18 cellular contexts compared by ENCODE assay signal in the genomic region with DNA sequence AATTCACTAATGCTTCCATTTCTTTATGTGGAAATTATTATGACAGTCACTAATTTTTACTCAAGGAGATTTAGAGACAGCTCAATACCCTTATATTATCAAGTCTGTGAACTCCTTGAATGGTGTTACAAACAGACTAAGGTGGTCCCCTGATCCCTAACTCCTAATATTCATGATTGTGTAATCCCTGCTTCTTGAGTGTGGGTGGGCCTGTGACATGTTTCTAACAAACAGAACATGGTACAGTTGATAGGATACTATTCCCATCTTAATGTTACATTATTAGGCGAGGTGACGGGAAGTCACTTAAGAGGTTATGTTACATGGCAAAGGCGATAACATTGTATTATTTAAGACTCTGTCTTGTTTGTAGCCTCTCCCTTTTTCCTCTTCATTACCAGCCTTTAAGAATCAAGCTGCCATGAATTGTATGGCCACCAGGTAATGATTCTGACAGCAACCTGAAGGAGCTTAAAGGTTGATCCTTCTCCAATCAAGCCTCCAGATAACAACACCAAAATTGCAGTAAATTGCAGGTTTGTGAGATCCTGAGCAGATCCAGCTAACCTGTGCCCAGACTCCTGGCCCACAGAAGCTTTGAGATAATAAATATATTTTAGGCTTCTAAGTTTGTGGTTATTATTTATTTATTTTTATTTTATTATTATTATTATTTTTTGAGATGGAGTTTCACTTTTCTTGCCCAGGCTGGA. TPM values are rescaled to one million over a fixed set of nuclear protein-coding genes. Genes with fewer than 3 reads are reported as not detected.
A peak's percentile ranks its signal among the peaks of the same experiment; 100 is the strongest.
DNase-seq lines count a peak whose midpoint lies in the region; ATAC-seq and TF ChIP-seq lines count a peak whose summit lies in the region.
"Had no signal": no experiment of that assay in that cellular context is flagged by ENCODE, and none has a peak within 500 bp of the region (broad histone marks: within the 10 kb centered on the region; RNA-seq: fewer than 3 reads in every experiment).

No MANE protein-coding gene starts in this region.

- 98 to 100% methylated on average over 3 of the region's 3 CpGs for WGBS in endodermal cell (ENCODE audit: insufficient coverage in 1 of 2, insufficient read length in 1 of 2), 2 experiments

- CTCF ChIA-PET in activated CD4-positive, alpha-beta memory T cell treated with anti-CD3 and anti-CD28 coated beads, Interleukin-2, amount 10 ng/mL, durations not matched to agents 7 days and 5 days (lab: Charles Lee): interaction anchor here (0.9 to 7.7 kb wide), 3 partner anchors 10 to 105 kb away, joined by 3 to 50 read pairs (median 6); a partner anchor contains a TSS

- H3K27ac ChIP-seq in endodermal cell (ENCODE audit: low read depth, low read length): no peak overlapping the region
- H3K27ac ChIP-seq: pancreas had no signal

- peak; percentile 30 for TF ChIP-seq CTCF in endodermal cell (conservative IDR thresholded peaks at IDR 0.05)

- H3K4me1 Mint-ChIP-seq in stimulated activated naive CD8-positive, alpha-beta T cell treated with anti-CD3 and anti-CD28 coated beads, Interleukin-15, Interleukin-2, amounts not matched to agents 100 ng/mL and 50 ng/mL, for 24 hours (ENCODE audit: low read depth): peaks cover 89% of the 10 kb centered on the region
- peaks cover 71% of the 10 kb centered on the region for H3K4me1 Mint-ChIP-seq in activated CD4-positive, alpha-beta memory T cell treated with anti-CD3 and anti-CD28 coated beads, Interleukin-2, amount 10 ng/mL, durations not matched to agents 7 days and 5 days
- H3K4me1 Mint-ChIP-seq in endodermal cell: no peaks in the 10 kb centered on the region

- no peaks in the 10 kb centered on the region for H3K4me1 ChIP-seq in endodermal cell (ENCODE audit: control insufficient read depth, insufficient read depth, low read length)

- H3K9ac ChIP-seq in endodermal cell (ENCODE audit: extremely low read depth, low read length, poor library complexity, severe bottlenecking): no peak overlapping the region

- ATAC-seq in stimulated activated naive CD8-positive, alpha-beta T cell treated with anti-CD3 and anti-CD28 coated beads, Interleukin-15, Interleukin-2, amounts not matched to agents 100 U/mL and 50 U/mL, for 24 hours: no peak
- no peak for ATAC-seq in GM19023 (IDR thresholded peaks at IDR 0.05; ENCODE audit: unreplicated experiment)
- ATAC-seq: pancreas, sciatic nerve had no signal

- H3K9me3 ChIP-seq in endodermal cell (ENCODE audit: control insufficient read depth, low read length): no peaks in the 10 kb centered on the region
- H3K9me3 ChIP-seq: pancreas had no signal

- no peak overlapping the region for H3K4me3 ChIP-seq in endodermal cell (ENCODE audit: low read length)
- H3K4me3 ChIP-seq: pancreas had no signal

- POLR2A ChIA-PET in activated CD4-positive, alpha-beta memory T cell treated with anti-CD3 and anti-CD28 coated beads, Interleukin-2, amount 10 ng/mL, durations not matched to agents 7 days and 5 days (lab: Charles Lee): interaction anchor here (0.9 to 8.4 kb wide), 6 partner anchors 7 to 84 kb away, joined by 3 to 380 read pairs (median 18); a partner anchor contains a TSS

- no peak overlapping the region for H3K4me3 Mint-ChIP-seq in stimulated activated naive CD8-positive, alpha-beta T cell treated with anti-CD3 and anti-CD28 coated beads, Interleukin-15, Interleukin-2, amounts not matched to agents 100 ng/mL and 50 ng/mL, for 24 hours
- H3K4me3 Mint-ChIP-seq in activated CD4-positive, alpha-beta memory T cell treated with anti-CD3 and anti-CD28 coated beads, Interleukin-2, amount 10 ng/mL, durations not matched to agents 7 days and 5 days: no peak overlapping the region
- H3K4me3 Mint-ChIP-seq in endodermal cell: no peak overlapping the region
- H3K4me3 Mint-ChIP-seq: HFFc6 had no signal

- no peak for DNase-seq in stimulated activated naive CD8-positive, alpha-beta T cell treated with anti-CD3 and anti-CD28 coated beads, Interleukin-15, Interleukin-2, amounts not matched to agents 100 U/mL and 50 U/mL, for 24 hours
- no peak for DNase-seq in activated CD4-positive, alpha-beta memory T cell treated with anti-CD3 and anti-CD28 coated beads, Interleukin-2, amount 10 ng/mL, durations not matched to agents 7 days and 5 days
- DNase-seq in endodermal cell: no peak
- DNase-seq in GM03348 (ENCODE audit: low spot score): no peak
- DNase-seq in superior temporal gyrus (ENCODE audit: extremely low spot score): no peak
- DNase-seq in NCI-H510A treated with DMSO at 0.1 percent for 48 hours (lab: John Stamatoyannopoulos, UW): no peak
- DNase-seq: activated T-cell treated with anti-CD3 and anti-CD28 coated beads for 4 hours; amygdala; Calu3; effector CD8-positive, alpha-beta T cell; HFFc6; NCI-H1417; NCI-H69; pancreas; SHP77 treated with DMSO at 0.1 percent for 48 hours had no signal

- H3K27me3 Mint-ChIP-seq in stimulated activated naive CD8-positive, alpha-beta T cell treated with anti-CD3 and anti-CD28 coated beads, Interleukin-15, Interleukin-2, amounts not matched to agents 100 ng/mL and 50 ng/mL, for 24 hours: no peaks in the 10 kb centered on the region
- H3K27me3 Mint-ChIP-seq in activated CD4-positive, alpha-beta memory T cell treated with anti-CD3 and anti-CD28 coated beads, Interleukin-2, amount 10 ng/mL, durations not matched to agents 7 days and 5 days: no peaks in the 10 kb centered on the region
- H3K27me3 Mint-ChIP-seq in endodermal cell (ENCODE audit: insufficient read depth): peaks cover 9% of the 10 kb centered on the region

- peak overlapping the region; percentile 97 for H3K27ac Mint-ChIP-seq in stimulated activated naive CD8-positive, alpha-beta T cell treated with anti-CD3 and anti-CD28 coated beads, Interleukin-15, Interleukin-2, amounts not matched to agents 100 ng/mL and 50 ng/mL, for 24 hours
- H3K27ac Mint-ChIP-seq in activated CD4-positive, alpha-beta memory T cell treated with anti-CD3 and anti-CD28 coated beads, Interleukin-2, amount 10 ng/mL, durations not matched to agents 7 days and 5 days: peak overlapping the region; percentile 89
- no peak overlapping the region for H3K27ac Mint-ChIP-seq in endodermal cell
- H3K27ac Mint-ChIP-seq: HFFc6 had no signal

- H3K9me3 Mint-ChIP-seq in stimulated activated naive CD8-positive, alpha-beta T cell treated with anti-CD3 and anti-CD28 coated beads, Interleukin-15, Interleukin-2, amounts not matched to agents 100 ng/mL and 50 ng/mL, for 24 hours: no peaks in the 10 kb centered on the region
- no peaks in the 10 kb centered on the region for H3K9me3 Mint-ChIP-seq in activated CD4-positive, alpha-beta memory T cell treated with anti-CD3 and anti-CD28 coated beads, Interleukin-2, amount 10 ng/mL, durations not matched to agents 7 days and 5 days
- no peaks in the 10 kb centered on the region for H3K9me3 Mint-ChIP-seq in endodermal cell
- H3K9me3 Mint-ChIP-seq: HFFc6 had no signal

- peaks cover 16% of the 10 kb centered on the region for H3K27me3 ChIP-seq in endodermal cell (ENCODE audit: control insufficient read depth, insufficient read depth, low read length, poor library complexity, severe bottlenecking)
- H3K27me3 ChIP-seq: pancreas had no signal

- H3K36me3 ChIP-seq in endodermal cell (ENCODE audit: control insufficient read depth, insufficient read depth, low read length): no peaks in the 10 kb centered on the region
- H3K36me3 ChIP-seq: pancreas had no signal

- H3K36me3 Mint-ChIP-seq in stimulated activated naive CD8-positive, alpha-beta T cell treated with anti-CD3 and anti-CD28 coated beads, Interleukin-15, Interleukin-2, amounts not matched to agents 100 ng/mL and 50 ng/mL, for 24 hours (ENCODE audit: low read depth): peaks cover 75% of the 10 kb centered on the region
- peaks cover 72% of the 10 kb centered on the region for H3K36me3 Mint-ChIP-seq in activated CD4-positive, alpha-beta memory T cell treated with anti-CD3 and anti-CD28 coated beads, Interleukin-2, amount 10 ng/mL, durations not matched to agents 7 days and 5 days (ENCODE audit: low read depth)
- H3K36me3 Mint-ChIP-seq in endodermal cell (ENCODE audit: low read depth): no peaks in the 10 kb centered on the region

RNA-seq across cellular contexts. Expression of a gene that starts 32.1 kb away (rescaled TPM):
- total RNA-seq in activated CD4-positive, alpha-beta memory T cell treated with anti-CD3 and anti-CD28 coated beads, Interleukin-2, amount 10 ng/mL, durations not matched to agents 7 days and 5 days: 100 to 1,000 TPM; 389 to 406 TPM
- total RNA-seq in endodermal cell: under 1 TPM in 1 of 2 donors, not detected in 1; 0.31 TPM
- polyA plus RNA-seq in endodermal cell (2013, experiment 1 of 2): not detected
- not detected for polyA plus RNA-seq in endodermal cell (2013, experiment 2 of 2)
- total RNA-seq: Calu3, HFFc6 had no signal

Comparison
In these comparisons a context has a peak if more than half of its experiments do, and no peak if none do; other contexts are left out.
1. RNA of a gene that starts 32.1 kb away (total RNA-seq): 389 to 406 TPM in activated CD4-positive, alpha-beta memory T cell treated with anti-CD3 and anti-CD28 coated beads, Interleukin-2, amount 10 ng/mL, durations not matched to agents 7 days and 5 days; 0.31 TPM in endodermal cell; every median in the first group is over 100 times any median in the second.